In the genomic region with DNA sequence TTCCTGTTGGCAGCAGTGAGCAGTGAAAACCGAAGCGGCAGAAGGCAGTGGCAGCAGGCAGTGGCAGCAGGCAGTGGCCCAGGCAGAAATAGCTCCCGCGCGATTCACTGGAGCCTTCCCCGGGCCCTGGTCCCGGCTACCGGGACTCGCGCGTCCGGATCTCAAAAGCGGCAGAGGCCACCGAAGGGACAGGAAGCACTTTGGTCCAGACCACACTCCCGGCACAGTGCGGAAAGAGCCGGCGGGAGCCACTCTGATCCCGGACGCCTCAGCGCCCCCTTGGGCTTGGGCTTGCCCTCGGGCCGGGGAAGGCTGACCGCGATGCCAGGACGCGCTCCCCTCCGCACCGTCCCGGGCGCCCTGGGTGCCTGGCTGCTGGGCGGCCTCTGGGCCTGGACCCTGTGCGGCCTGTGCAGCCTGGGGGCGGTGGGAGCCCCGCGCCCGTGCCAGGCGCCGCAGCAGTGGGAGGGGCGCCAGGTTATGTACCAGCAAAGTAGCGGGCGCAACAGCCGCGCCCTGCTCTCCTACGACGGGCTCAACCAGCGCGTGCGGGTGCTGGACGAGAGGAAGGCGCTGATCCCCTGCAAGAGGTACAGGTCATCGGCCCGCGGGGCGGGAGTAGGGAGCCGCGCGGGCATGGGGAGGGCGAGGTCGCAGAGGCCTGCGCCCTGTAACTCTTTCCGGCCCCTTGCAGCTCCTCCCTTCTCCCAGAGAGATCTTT, we compare ENCODE assay signal across 9 cellular contexts. TPM values are rescaled to one million over a fixed set of nuclear protein-coding genes. Genes with fewer than 3 reads are reported as not detected.
DNase-seq lines count a peak whose midpoint lies in the region; ATAC-seq and TF ChIP-seq lines count a peak whose summit lies in the region.
"Had no signal": no experiment of that assay in that cellular context is flagged by ENCODE, and none has a peak within 500 bp of the region (broad histone marks: within the 10 kb centered on the region; RNA-seq: fewer than 3 reads in every experiment).

A gene (plus strand): TSS at position 22 of the 721 bp plus-strand sequence. CDS start 300 bp downstream, at position 322.

- H2BK12ac ChIP-seq in trophoblast cell (ENCODE audit: low read length): no peak within 1 kb of the TSS

- peaks cover 17% of the 10 kb centered on the region for H3K4me1 Mint-ChIP-seq in activated naive CD8-positive, alpha-beta T cell treated with anti-CD3 and anti-CD28 coated beads for 36 hours

- no peak within 1 kb of the TSS for H3K23ac ChIP-seq in trophoblast cell (ENCODE audit: low read length)

- TF ChIP-seq CTCF in AG09319 (IDR thresholded peaks at IDR 0.05; ENCODE audit: low read depth, low read length): peak; percentile 8

- H3K9me3 Mint-ChIP-seq in activated naive CD8-positive, alpha-beta T cell treated with anti-CD3 and anti-CD28 coated beads for 36 hours: no peaks in the 10 kb centered on the region

- H3K4ac ChIP-seq in trophoblast cell (ENCODE audit: low read depth, low read length): no peak within 1 kb of the TSS

- no peak within 1 kb of the TSS for H4K12ac ChIP-seq in trophoblast cell (ENCODE audit: low read depth, low read length)

- H3K18ac ChIP-seq in trophoblast cell (ENCODE audit: low read length): no peak within 1 kb of the TSS

- H3K36me3 Mint-ChIP-seq in activated naive CD8-positive, alpha-beta T cell treated with anti-CD3 and anti-CD28 coated beads for 36 hours: no peaks in the 10 kb centered on the region

- no peak within 1 kb of the TSS for H3K27ac Mint-ChIP-seq in activated naive CD8-positive, alpha-beta T cell treated with anti-CD3 and anti-CD28 coated beads for 36 hours

- no peak within 1 kb of the TSS for H2BK120ac ChIP-seq in trophoblast cell (ENCODE audit: insufficient read depth, low read length, poor library complexity)

- H3K4me1 ChIP-seq in trophoblast cell (ENCODE audit: control insufficient read depth in 1 of 2, insufficient read depth in 2 of 2, low read length in 2 of 2): peaks cover 11 to 14% of the 10 kb centered on the region in 2 experiments

- no peak for DNase-seq in AG09319 (ENCODE audit: extremely low read depth, low read depth)
- peak; percentile 55 for DNase-seq in NCI-H345 treated with DMSO at 0.1 percent for 48 hours (lab: John Stamatoyannopoulos, UW; ENCODE audit: unreplicated experiment)
- DNase-seq in activated naive CD8-positive, alpha-beta T cell treated with anti-CD3 and anti-CD28 coated beads for 36 hours: peak; percentile 45
- peak; percentile 62 for DNase-seq in left cardiac atrium
- peak in 1 of 2 donors; percentile 31 for DNase-seq in trophoblast cell

- peaks cover 29% of the 10 kb centered on the region for H3K27me3 ChIP-seq in trophoblast cell (ENCODE audit: insufficient read depth, low read length)

- no peak within 1 kb of the TSS for H4K8ac ChIP-seq in trophoblast cell (ENCODE audit: low read depth, low read length)

- peak within 1 kb of the TSS; percentile 95 for H3K4me2 ChIP-seq in trophoblast cell (ENCODE audit: low read length)

- H2AK5ac ChIP-seq in trophoblast cell (ENCODE audit: low read length): no peak within 1 kb of the TSS

- peaks cover 75% of the 10 kb centered on the region for H3K27me3 Mint-ChIP-seq in activated naive CD8-positive, alpha-beta T cell treated with anti-CD3 and anti-CD28 coated beads for 36 hours

- no peaks in the 10 kb centered on the region for H3K79me1 ChIP-seq in trophoblast cell (ENCODE audit: low read length)

- no peaks in the 10 kb centered on the region for H3K79me2 ChIP-seq in trophoblast cell (ENCODE audit: control insufficient read depth, insufficient read depth, low read length, poor library complexity)

- H3K9ac ChIP-seq in trophoblast cell (ENCODE audit: low read length): peak within 1 kb of the TSS; percentile 24

- WGBS in trophoblast cell (ENCODE audit: extremely low coverage, insufficient coverage, insufficient read length): no CpG with 5 or more reads among the region's 62 CpGs

- no peak within 1 kb of the TSS for H4K91ac ChIP-seq in trophoblast cell (ENCODE audit: low read depth, low read length)

- intact Hi-C loops in left cardiac atrium (cut with DNase I): no loop called here

- H3K36me3 ChIP-seq in trophoblast cell (ENCODE audit: control insufficient read depth in 1 of 2, insufficient read depth in 2 of 2, low read length in 2 of 2): no peaks in the 10 kb centered on the region

- H3K27ac ChIP-seq in trophoblast cell (ENCODE audit: low read depth, low read length): no peak within 1 kb of the TSS

- peak within 1 kb of the TSS; percentile 71 for H3K4me3 ChIP-seq in trophoblast cell (ENCODE audit: low read depth, low read length)

- H2BK5ac ChIP-seq in trophoblast cell (ENCODE audit: low read depth, low read length, poor library complexity): no peak within 1 kb of the TSS

- H3K14ac ChIP-seq in trophoblast cell (ENCODE audit: low read length): no peak within 1 kb of the TSS

- peak within 1 kb of the TSS; percentile 74 for H3K4me3 Mint-ChIP-seq in activated naive CD8-positive, alpha-beta T cell treated with anti-CD3 and anti-CD28 coated beads for 36 hours

- H3K9me3 ChIP-seq in trophoblast cell (ENCODE audit: insufficient read depth, low read depth, low read length): peaks cover 4% of the 10 kb centered on the region

- ATAC-seq in GM18502 (IDR thresholded peaks at IDR 0.05; ENCODE audit: poor library complexity, unreplicated experiment) (peak; percentile 62), HG03060 (IDR thresholded peaks at IDR 0.05; ENCODE audit: low read depth, unreplicated experiment) (peak; percentile 65), left cardiac atrium (peak; percentile 72 to 73), HG03025 (IDR thresholded peaks at IDR 0.05; ENCODE audit: low FRiP score, unreplicated experiment) (no peak)

- peak within 1 kb of the TSS; percentile 52 for H2AFZ ChIP-seq in trophoblast cell (ENCODE audit: insufficient read depth, low read length, poor library complexity)

RNA-seq across cellular contexts. Expression of the gene that starts here (rescaled TPM):
- 1 to 10 TPM; 1.8 to 2.6 TPM for total RNA-seq in activated naive CD8-positive, alpha-beta T cell treated with anti-CD3 and anti-CD28 coated beads for 36 hours
- total RNA-seq in left cardiac atrium: 10 to 100 TPM; 19.2 to 24.2 TPM
- polyA plus RNA-seq in trophoblast cell (2013): 0.19 and 0.24 TPM in 2 replicates
- total RNA-seq: T-helper 1 cell treated with Interleukin-12 subunit alpha and Interleukin-12 subunit beta and Interleukin-4 antibody, amounts not matched to agents 30 ng/mL and 1 ng/mL, for 36 hours had no signal

Comparison
In these comparisons a context has a peak if more than half of its experiments do, and no peak if none do; other contexts are left out.
1. RNA of the gene that starts here (total RNA-seq): 19.2 to 24.2 TPM in left cardiac atrium; 1.8 to 2.6 TPM in activated naive CD8-positive, alpha-beta T cell treated with anti-CD3 and anti-CD28 coated beads for 36 hours; every median in the first group is over 4 times any median in the second.